1 cellular context compared by ENCODE assay signal in genomic region chr21:46554431-46555224, GRCh38.
TF ChIP-seq lines count a peak whose summit lies in the region.

No MANE protein-coding gene starts in this region.

TF ChIP-seq in K562, 482 proteins besides CTCF, POLR2A, EP300 and RAD21:
- TF ChIP-seq ARID3B (CRISPR knock-in tag; IDR thresholded peaks at IDR 0.05; ENCODE audit: borderline replicate concordance) (no peak), NFIC (IDR thresholded peaks at IDR 0.05) (peak; percentile 61), POLR2G (IDR thresholded peaks at IDR 0.05; ENCODE audit: low read depth, low read length) (peak; percentile 37; the same call in 1 of the 2 replicates), ZNF3 (CRISPR knock-in tag; IDR thresholded peaks at IDR 0.05) (no peak), BHLHE40 (IDR thresholded peaks at IDR 0.05; ENCODE audit: low read length) (peak; percentile 16; the same call in 1 of the 2 replicates)
